Comparison of ENCODE assay signal across 19 cellular contexts in the genomic region with DNA sequence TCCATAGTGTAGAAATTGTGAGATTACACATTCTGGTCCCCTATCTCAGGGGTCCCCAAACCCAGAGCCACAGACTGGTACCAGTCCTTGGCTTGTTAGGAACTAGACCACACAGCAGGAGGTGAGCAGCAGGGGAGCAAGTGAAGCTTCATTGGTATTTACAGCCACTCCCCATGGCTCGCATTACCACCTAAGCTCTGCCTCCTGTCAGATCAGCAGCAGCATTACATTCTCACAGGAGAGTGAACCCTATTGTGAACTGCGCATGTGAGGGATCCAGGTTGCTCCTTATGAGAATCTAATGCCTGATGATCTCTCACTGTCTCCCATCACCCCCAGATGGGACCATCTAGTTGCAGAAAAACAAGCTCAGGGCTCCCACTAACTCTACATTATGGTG.
DNase-seq lines count a peak whose midpoint lies in the region; ATAC-seq, FAIRE-seq and TF ChIP-seq lines count a peak whose summit lies in the region.
"Had no signal": no experiment of that assay in that cellular context is flagged by ENCODE, and none has a peak within 500 bp of the region (broad histone marks: within the 10 kb centered on the region; RNA-seq: fewer than 3 reads in every experiment).

No MANE protein-coding gene starts in this region.

- H3K9ac ChIP-seq in GM12878 (ENCODE audit: control insufficient read depth, insufficient read depth, low read length), result no peak overlapping the region

- no peaks in the 10 kb centered on the region for H4K20me1 ChIP-seq in GM12878 (ENCODE audit: control insufficient read depth, insufficient read depth)

- no peak for TF ChIP-seq CTCF in A673 (conservative IDR thresholded peaks at IDR 0.05; ENCODE audit: low read depth, low read length)
- TF ChIP-seq CTCF in GM12878 (IDR thresholded peaks at IDR 0.05 in 2 of 3, conservative IDR thresholded peaks at IDR 0.05 in 1 of 3; ENCODE audit: control insufficient read depth in 2 of 3, extremely low read depth in 1 of 3, insufficient read depth in 1 of 3, low read depth in 3 of 3, low read length in 3 of 3), result no peak

- in situ Hi-C loops in KBM-7 (cut with MboI; ENCODE audit: low pct_unique_long_range_greater_than_20kb, low sequenced_read_pairs), result loop anchor here (25.0 kb wide), 1 partner anchor 102 kb away; no protein-coding TSS in a partner anchor
- in situ Hi-C loops in GM12878 (cut with MboI), result loop anchor here (5.0 to 25.0 kb wide), 5 partner anchors 102 to 337 kb away; partner anchors contain the start of gene IRF2BP2

- 100% methylated on average over 2 of the region's 2 CpGs for WGBS in GM12878 (ENCODE audit: insufficient coverage, insufficient replicate concordance, low lambda C conversion rate, missing lambda C conversion rate)

- POLR2A ChIA-PET in A673 (lab: Charles Lee; ENCODE audit: low non-redundant PET), result no interaction called here
- POLR2A ChIA-PET in GM12878 (lab: Charles Lee), result interaction anchor here (1.6 to 1.9 kb wide), 2 partner anchors 13 to 96 kb away, joined by 3 to 10 read pairs; no protein-coding TSS in a partner anchor

- no peaks in the 10 kb centered on the region for H3K79me2 ChIP-seq in GM12878 (ENCODE audit: control insufficient read depth, insufficient read depth, low read length)

- intact Hi-C loops in A673 (cut with micrococcal nuclease; ENCODE audit: unreplicated experiment) (no loop called here), GM12878 (cut with micrococcal nuclease; ENCODE audit: unreplicated experiment) (loop anchor here (2.0 kb wide), 1 partner anchor 149 kb away; no protein-coding TSS in a partner anchor)

- SMC1A ChIA-PET in GM12878 (lab: Charles Lee; ENCODE audit: uncharacterized antibody, unreplicated experiment), result interaction anchor here (0.5 to 14.0 kb wide), 16 partner anchors 18 to 340 kb away, joined by 3 to 143 read pairs (median 5); partner anchors contain the start of gene IRF2BP2

- BruUV-seq in A673 (replicated peaks; lab: Mats Ljungman, UMichigan), result no TSS peak
- no TSS peak for BruUV-seq in GM12878 (replicated peaks; lab: Mats Ljungman, UMichigan)

- H3K27ac ChIP-seq in A673 (ENCODE audit: low read depth, low read length, poor library complexity, severe bottlenecking) (no peak overlapping the region), GM12878 (ENCODE audit: control insufficient read depth, insufficient read depth) (no peak overlapping the region)
- H3K27ac ChIP-seq: C4-2B, stomach, upper lobe of right lung had no signal

- H3K4me1 ChIP-seq in A673 (ENCODE audit: insufficient read depth, low read length, poor library complexity, severe bottlenecking) (no peaks in the 10 kb centered on the region), GM12878 (ENCODE audit: control insufficient read depth, insufficient read depth, low read length) (peaks cover 48% of the 10 kb centered on the region)

- RAD21 ChIA-PET in GM12878 (lab: Charles Lee; ENCODE audit: unreplicated experiment), result interaction anchor here (0.8 to 10.5 kb wide), 10 partner anchors 11 to 299 kb away, joined by 3 to 155 read pairs (median 5); partner anchors contain the start of gene IRF2BP2

- peak overlapping the region; percentile 48 for H2AFZ ChIP-seq in GM12878 (ENCODE audit: control insufficient read depth, low read depth, low read length)

- CTCF ChIA-PET in A673 (lab: Charles Lee) (no interaction called here), GM12878 (lab: Yijun Ruan, JAX) (interaction anchor here (0.7 to 2.0 kb wide), 6 partner anchors 41 to 340 kb away, joined by 3 to 12 read pairs (median 4); no protein-coding TSS in a partner anchor)

- no peak overlapping the region for H3K4me3 ChIP-seq in A673 (ENCODE audit: low read depth, low read length, poor library complexity, severe bottlenecking)
- no peak overlapping the region for H3K4me3 ChIP-seq in GM12878
- H3K4me3 ChIP-seq: stomach, upper lobe of right lung had no signal

- H3K36me3 ChIP-seq in A673 (ENCODE audit: insufficient read depth, low read length, poor library complexity, severe bottlenecking), result no peaks in the 10 kb centered on the region
- H3K36me3 ChIP-seq in GM12878 (ENCODE audit: control insufficient read depth in 2 of 2, insufficient read depth in 2 of 2, low read length in 1 of 2), result no peaks in the 10 kb centered on the region
- H3K36me3 ChIP-seq: stomach, upper lobe of right lung had no signal

- no peak for FAIRE-seq in GM12878 (lab: Jason Lieb, UNC)
- FAIRE-seq: endometrium had no signal

- peak; percentile 35 for DNase-seq in DMS53 (lab: John Stamatoyannopoulos, UW)
- DNase-seq in DMS53 treated with DMSO at 0.1 percent for 48 hours (lab: John Stamatoyannopoulos, UW; ENCODE audit: unreplicated experiment), result no peak
- peak; percentile 16 for DNase-seq in A673 (ENCODE audit: low spot score)
- DNase-seq in KBM-7, result peak; percentile 50
- no peak for DNase-seq in GM12878 (ENCODE audit: low read depth, low spot score)
- DNase-seq in hippocampal formation (lab: John Stamatoyannopoulos, UW), result no peak
- DNase-seq: 8988T, cerebellar nuclear complex, DMS79, hypothalamus, kidney glomerular epithelial cell, NCI-H1048, SHP77 treated with DMSO at 0.1 percent for 48 hours, stomach, upper lobe of right lung had no signal

- no peak for TF ChIP-seq POLR2A in GM12878 (IDR thresholded peaks at IDR 0.05; ENCODE audit: low read depth, low read length)

- ATAC-seq in GM12878 (no peak), GM18517 (IDR thresholded peaks at IDR 0.05; ENCODE audit: unreplicated experiment) (no peak), GM18502 (IDR thresholded peaks at IDR 0.05; ENCODE audit: poor library complexity, unreplicated experiment) (no peak)
- ATAC-seq: upper lobe of right lung had no signal

- H3K4me2 ChIP-seq in GM12878 (ENCODE audit: control insufficient read depth, insufficient read depth), result no peak overlapping the region

- TF ChIP-seq RAD21 in GM12878 (IDR thresholded peaks at IDR 0.05; ENCODE audit: insufficient read depth, low read depth, low read length), result no peak

- H3K27me3 ChIP-seq in A673 (replicated peaks; ENCODE audit: insufficient read depth, low read depth, low read length, poor library complexity) (no peaks in the 10 kb centered on the region), GM12878 (replicated peaks in 1 of 2; ENCODE audit: control insufficient read depth in 2 of 2, insufficient read depth in 2 of 2, low read length in 1 of 2) (no peaks in the 10 kb centered on the region)
- H3K27me3 ChIP-seq: stomach, upper lobe of right lung had no signal

- TF ChIP-seq EP300 in GM12878 (IDR thresholded peaks at IDR 0.05; ENCODE audit: borderline replicate concordance in 1 of 2, control insufficient read depth in 1 of 2, low read depth in 2 of 2, low read length in 2 of 2), result no peak

- H3K9me3 ChIP-seq in A673 (ENCODE audit: low read depth, low read length, poor library complexity, severe bottlenecking), result no peaks in the 10 kb centered on the region
- H3K9me3 ChIP-seq in GM12878 (replicated peaks; ENCODE audit: control insufficient read depth, insufficient read depth, low read length), result no peaks in the 10 kb centered on the region
- H3K9me3 ChIP-seq: stomach, upper lobe of right lung had no signal

TF ChIP-seq in GM12878, 131 proteins besides CTCF, POLR2A, EP300 and RAD21 (continues in another document):
- TF ChIP-seq RELB (IDR thresholded peaks at IDR 0.05; ENCODE audit: low read depth) (no peak), EZH2 (IDR thresholded peaks at IDR 0.05; ENCODE audit: borderline replicate concordance, control insufficient read depth, low read depth, low read length) (no peak), CEBPB (IDR thresholded peaks at IDR 0.05; ENCODE audit: borderline replicate concordance in 1 of 2, low read depth in 2 of 2, low read length in 2 of 2) (no peak), SMAD1 (IDR thresholded peaks at IDR 0.05; ENCODE audit: low read depth, partially characterized antibody) (no peak)
- TF ChIP-seq, protein P1, sequence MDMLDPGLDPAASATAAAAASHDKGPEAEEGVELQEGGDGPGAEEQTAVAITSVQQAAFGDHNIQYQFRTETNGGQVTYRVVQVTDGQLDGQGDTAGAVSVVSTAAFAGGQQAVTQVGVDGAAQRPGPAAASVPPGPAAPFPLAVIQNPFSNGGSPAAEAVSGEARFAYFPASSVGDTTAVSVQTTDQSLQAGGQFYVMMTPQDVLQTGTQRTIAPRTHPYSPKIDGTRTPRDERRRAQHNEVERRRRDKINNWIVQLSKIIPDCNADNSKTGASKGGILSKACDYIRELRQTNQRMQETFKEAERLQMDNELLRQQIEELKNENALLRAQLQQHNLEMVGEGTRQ (IDR thresholded peaks at IDR 0.05; ENCODE audit: borderline replicate concordance, low read depth, low read length), result no peak
- TF ChIP-seq, protein P2, sequence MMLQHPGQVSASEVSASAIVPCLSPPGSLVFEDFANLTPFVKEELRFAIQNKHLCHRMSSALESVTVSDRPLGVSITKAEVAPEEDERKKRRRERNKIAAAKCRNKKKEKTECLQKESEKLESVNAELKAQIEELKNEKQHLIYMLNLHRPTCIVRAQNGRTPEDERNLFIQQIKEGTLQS (IDR thresholded peaks at IDR 0.05; ENCODE audit: borderline replicate concordance, extremely low read depth, low read depth, low read length), result no peak

Comparison
In these comparisons a context has a peak if more than half of its experiments do, and no peak if none do; other contexts are left out.
1. DNase-seq: peak in DMS53 (single experiment), A673 (single experiment) and KBM-7 (single experiment); none in DMS53 treated with DMSO at 0.1 percent for 48 hours (single experiment), GM12878 (single experiment) and hippocampal formation (0 of 2).